ENCODE assay signal across 25 cellular contexts in genomic region chr19:18726417-18726767, GRCh38.
"Had no signal": no experiment of that assay in that cellular context is flagged by ENCODE, and none has a peak within 500 bp of the region (broad histone marks: within the 10 kb centered on the region; RNA-seq: fewer than 3 reads in every experiment).

No MANE protein-coding gene starts in this region.

- ATAC-seq: activated CD8-positive, alpha-beta T cell treated with anti-CD3 and anti-CD28 coated beads for 36 hours; activated naive CD4-positive, alpha-beta T cell treated with anti-CD3 and anti-CD28 coated beads, Interleukin-2, amount 50 U/mL, for 72 hours; lower lobe of right lung; naive thymus-derived CD8-positive, alpha-beta T cell; stimulated activated naive B cell treated with anti-CD40 and anti-IgM and Interleukin-4, amounts not matched to agents 10 μg/mL and 1 μg/mL and 100 μg/mL, for 72 hours; upper lobe of right lung; WTC11 had no signal

- H3K4me3 ChIP-seq: heart right ventricle, lower lobe of right lung, ovary, smooth muscle cell, suprapubic skin, tibial artery, upper lobe of right lung had no signal

- H3K36me3 Mint-ChIP-seq: activated naive CD4-positive, alpha-beta T cell treated with anti-CD3 and anti-CD28 coated beads, Interleukin-2, amount 50 U/mL, for 72 hours; WTC11 had no signal

- H3K4me2 ChIP-seq: smooth muscle cell had no signal

- H3K4me1 ChIP-seq: lower lobe of right lung, suprapubic skin, tibial artery, upper lobe of right lung had no signal

- DNase-seq: activated CD4-positive, alpha-beta T cell treated with anti-CD3 and anti-CD28 coated beads, Interleukin-2, amount 50 U/mL, for 1 hour; activated CD8-positive, alpha-beta T cell treated with anti-CD3 and anti-CD28 coated beads for 36 hours; activated naive CD4-positive, alpha-beta T cell; activated T-cell treated with anti-CD3 and anti-CD28 coated beads, Interleukin-2, amount 50 U/mL, for 48 hours; dermis blood vessel endothelial cell; effector CD4-positive, alpha-beta T cell; heart right ventricle; lower lobe of right lung; mesenchymal stem cell; naive thymus-derived CD8-positive, alpha-beta T cell; stimulated activated CD4-positive, alpha-beta T cell treated with anti-CD3 and anti-CD28 coated beads, Interleukin-1b, Interleukin-23, amount 100 ng/mL, for 48 hours; stimulated activated CD4-positive, alpha-beta T cell treated with anti-CD3 and anti-CD28 coated beads, Interleukin-4, amount 100 ng/mL, for 4 hours; stimulated activated CD8-positive, alpha-beta memory T cell treated with anti-CD3 and anti-CD28 coated beads, Interleukin-4, amount 100 ng/mL, for 48 hours; stimulated activated naive B cell treated with anti-CD40 and anti-IgM and Interleukin-4, amounts not matched to agents 10 μg/mL and 1 μg/mL and 100 μg/mL, for 72 hours; T-helper 2 cell; tibial artery; upper lobe of right lung had no signal

- H3K9me3 ChIP-seq: heart right ventricle, lower lobe of right lung, ovary, suprapubic skin, tibial artery, upper lobe of right lung had no signal

- H3K9me3 Mint-ChIP-seq: activated CD8-positive, alpha-beta T cell treated with anti-CD3 and anti-CD28 coated beads for 36 hours; activated naive CD4-positive, alpha-beta T cell treated with anti-CD3 and anti-CD28 coated beads, Interleukin-2, amount 50 U/mL, for 72 hours; activated T-helper 2 cell treated with anti-CD3 and anti-CD28 coated beads, Interferon-gamma antibody, Interleukin-2, Interleukin-4, amounts not matched to agents 10 μg/mL and 5 μg/mL and 100 μg/mL, durations not matched to agents 14 hours and 24 hours and 36 hours; naive thymus-derived CD8-positive, alpha-beta T cell; stimulated activated naive B cell treated with anti-CD40 and anti-IgM and Interleukin-4, amounts not matched to agents 10 μg/mL and 1 μg/mL and 100 μg/mL, for 72 hours; WTC11 had no signal

- H3K27ac ChIP-seq: epithelial cell of prostate, heart right ventricle, lower lobe of right lung, suprapubic skin, tibial artery, upper lobe of right lung had no signal

- H3K27me3 ChIP-seq: heart right ventricle, ovary, suprapubic skin, tibial artery, upper lobe of right lung had no signal

- H3K27ac Mint-ChIP-seq: activated CD8-positive, alpha-beta T cell treated with anti-CD3 and anti-CD28 coated beads for 36 hours had no signal

- H3K4me3 Mint-ChIP-seq: activated CD8-positive, alpha-beta T cell treated with anti-CD3 and anti-CD28 coated beads for 36 hours; naive thymus-derived CD8-positive, alpha-beta T cell; stimulated activated naive B cell treated with anti-CD40 and anti-IgM and Interleukin-4, amounts not matched to agents 10 μg/mL and 1 μg/mL and 100 μg/mL, for 72 hours; WTC11 had no signal

- H3K36me3 ChIP-seq: lower lobe of right lung, ovary, suprapubic skin, upper lobe of right lung had no signal

- H3K27me3 Mint-ChIP-seq: activated CD8-positive, alpha-beta T cell treated with anti-CD3 and anti-CD28 coated beads for 36 hours; naive thymus-derived CD8-positive, alpha-beta T cell; progenitor cell of endocrine pancreas; stimulated activated naive B cell treated with anti-CD40 and anti-IgM and Interleukin-4, amounts not matched to agents 10 μg/mL and 1 μg/mL and 100 μg/mL, for 72 hours had no signal
